In the genomic region with DNA sequence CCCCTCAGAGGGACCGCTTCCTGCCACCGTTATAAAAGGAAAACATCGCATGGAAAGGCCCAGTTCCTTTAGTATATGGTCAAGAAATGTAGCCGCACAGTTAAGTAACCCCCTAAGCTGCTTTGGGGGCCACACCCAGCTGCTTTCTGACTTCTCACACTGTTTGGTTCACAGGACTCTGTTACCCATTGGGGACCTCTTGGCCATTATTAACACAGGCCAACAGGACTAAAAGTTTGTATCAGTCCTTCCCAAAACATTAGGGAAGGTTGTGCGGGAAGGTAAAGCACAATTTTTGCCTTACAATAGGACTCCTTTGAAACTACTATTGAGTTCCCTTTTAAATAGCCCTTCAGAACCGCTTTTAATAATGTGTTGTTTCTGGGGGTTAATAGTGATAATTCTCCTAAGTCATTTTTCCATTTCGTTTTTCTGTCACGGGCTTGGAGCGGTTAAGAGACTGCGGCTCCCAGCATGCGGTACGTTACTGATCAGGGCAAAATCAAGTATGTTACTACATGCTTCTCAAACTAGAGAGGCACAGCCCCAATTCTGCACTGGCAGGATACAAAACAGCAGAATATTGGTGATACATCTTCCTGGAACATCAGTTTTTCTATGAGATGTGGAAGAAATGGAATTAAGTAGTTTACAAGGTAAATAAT, we compare ENCODE assay signal across 7 cellular contexts. TPM values are rescaled to one million over a fixed set of nuclear protein-coding genes. Genes with fewer than 3 reads are reported as not detected.
DNase-seq lines count a peak whose midpoint lies in the region; ATAC-seq and TF ChIP-seq lines count a peak whose summit lies in the region.

No MANE protein-coding gene starts in this region.

- peak overlapping the region; percentile 64 for H3K4me2 ChIP-seq in fibroblast of lung (ENCODE audit: extremely low read depth, insufficient read depth, low read length)
- peak overlapping the region; percentile 98 for H3K4me2 ChIP-seq in skeletal muscle satellite cell (ENCODE audit: low read length)

- H3K4me1 ChIP-seq in SJCRH30 (no peaks in the 10 kb centered on the region), fibroblast of lung (ENCODE audit: control insufficient read depth, extremely low read depth, insufficient read depth, low read length) (peaks cover 3% of the 10 kb centered on the region), skeletal muscle satellite cell (ENCODE audit: control insufficient read depth, insufficient read depth, low read length) (peaks cover 8% of the 10 kb centered on the region)

- H3K36me3 ChIP-seq in H7 (replicated peaks; ENCODE audit: control insufficient read depth, insufficient read depth, low read length), result no peaks in the 10 kb centered on the region
- H3K36me3 ChIP-seq in SJCRH30, result peaks cover 4% of the 10 kb centered on the region; the same call in 1 of the 2 replicates
- H3K36me3 ChIP-seq in fibroblast of lung (ENCODE audit: control insufficient read depth, insufficient read depth, low read length), result no peaks in the 10 kb centered on the region
- peaks cover 19% of the 10 kb centered on the region for H3K36me3 ChIP-seq in skeletal muscle satellite cell (ENCODE audit: insufficient read depth, low read length)

- ATAC-seq in GM21515 (IDR thresholded peaks at IDR 0.05; ENCODE audit: unreplicated experiment), result no peak

- no peaks in the 10 kb centered on the region for H3K27me3 ChIP-seq in H7 (ENCODE audit: control insufficient read depth, insufficient read depth, low read length)
- H3K27me3 ChIP-seq in SJCRH30, result no peaks in the 10 kb centered on the region
- no peaks in the 10 kb centered on the region for H3K27me3 ChIP-seq in fibroblast of lung (ENCODE audit: control insufficient read depth, insufficient read depth, low read length)
- no peaks in the 10 kb centered on the region for H3K27me3 ChIP-seq in skeletal muscle satellite cell (ENCODE audit: control insufficient read depth, insufficient read depth, low read length)

- peak overlapping the region; percentile 83 for H3K27ac ChIP-seq in SJCRH30
- H3K27ac ChIP-seq in fibroblast of lung (ENCODE audit: insufficient read depth, low read length), result peak overlapping the region; percentile 75

- no peaks in the 10 kb centered on the region for H3K79me2 ChIP-seq in fibroblast of lung (ENCODE audit: control insufficient read depth, insufficient read depth, low read length)

- H3K9ac ChIP-seq in fibroblast of lung (ENCODE audit: insufficient read depth, low read length) (peak overlapping the region; percentile 73), skeletal muscle satellite cell (ENCODE audit: low read depth, low read length) (peak overlapping the region; percentile 93)

- H3K4me3 ChIP-seq in H7 (ENCODE audit: insufficient read depth, low read depth, low read length) (peak overlapping the region; percentile 93), SJCRH30 (peak overlapping the region; percentile 77), fibroblast of lung (replicated peaks in 1 of 4; ENCODE audit: control extremely low read depth in 1 of 4, insufficient read depth in 1 of 4, low read depth in 3 of 4, low read length in 4 of 4) (peak overlapping the region; percentile 55 to 75 (median 69)), skeletal muscle satellite cell (ENCODE audit: low read length) (peak overlapping the region; percentile 98)

- no peak for DNase-seq in H7
- peak in 1 of 2 experiments; percentile 4 for DNase-seq in SJCRH30
- DNase-seq in fibroblast of lung (ENCODE audit: low read depth in 2 of 2), result no peak
- no peak for DNase-seq in NCI-H1105 (lab: John Stamatoyannopoulos, UW)
- no peak for DNase-seq in hypothalamus (lab: John Stamatoyannopoulos, UW)

- peak overlapping the region; percentile 89 for H2AFZ ChIP-seq in fibroblast of lung (ENCODE audit: low read length)

- TF ChIP-seq CTCF in fibroblast of lung (conservative IDR thresholded peaks at IDR 0.05 in 1 of 2, IDR thresholded peaks at IDR 0.05 in 1 of 2; ENCODE audit: low read depth in 1 of 2, low read length in 2 of 2), result no peak

- no peaks in the 10 kb centered on the region for H4K20me1 ChIP-seq in fibroblast of lung (ENCODE audit: control insufficient read depth, extremely low read depth, insufficient read depth, low read length)

- H3K9me3 ChIP-seq in SJCRH30 (replicated peaks) (no peaks in the 10 kb centered on the region), fibroblast of lung (ENCODE audit: control insufficient read depth, insufficient read depth, low read depth, low read length) (no peaks in the 10 kb centered on the region), skeletal muscle satellite cell (replicated peaks; ENCODE audit: low read length) (no peaks in the 10 kb centered on the region)

RNA-seq across cellular contexts. Expression of a gene that starts 0.7 kb away (rescaled TPM):
- 13.5 and 22.2 TPM in 2 replicates for total RNA-seq in H7 (2014; rRNA removed; shearing (Covaris generic))
- 24.7 and 30.6 TPM in 2 replicates for total RNA-seq in SJCRH30 (2014; rRNA removed; shearing (Covaris generic))
- 12.1 and 27.6 TPM in 2 replicates for total RNA-seq in fibroblast of lung
- polyA plus RNA-seq in fibroblast of lung, result 8.3 and 11.6 TPM in 2 replicates
- 11.3 and 15.8 TPM in 2 replicates for polyA plus RNA-seq in fibroblast of lung (2012)
- polyA minus RNA-seq in fibroblast of lung (ENCODE audit: low replicate concordance), result 2.1 and 2.9 TPM in 2 replicates
- total RNA-seq in skeletal muscle satellite cell (2012; rRNA removed), result 17.3 and 22.6 TPM in 2 replicates
